Comparison of ENCODE assay signal across 8 cellular contexts in genomic region chr10:119205926-119206602, GRCh38. TPM values are rescaled to one million over a fixed set of nuclear protein-coding genes. Genes with fewer than 3 reads are reported as not detected.
DNase-seq lines count a peak whose midpoint lies in the region; ATAC-seq and TF ChIP-seq lines count a peak whose summit lies in the region.

No MANE protein-coding gene starts in this region.

- no peaks in the 10 kb centered on the region for H3K9me2 ChIP-seq in PC-3 (replicated peaks; ENCODE audit: low read length)

- no peak overlapping the region for H3K18ac ChIP-seq in H9 (ENCODE audit: insufficient read length, low read depth, low read length)

- H4K20me1 ChIP-seq in H9 (ENCODE audit: control insufficient read depth, insufficient read depth, insufficient read length) (no peaks in the 10 kb centered on the region), PC-3 (ENCODE audit: low read length) (no peaks in the 10 kb centered on the region)

- POLR2A ChIA-PET in PC-3 (lab: Charles Lee; ENCODE audit: unreplicated experiment) = no interaction called here

- no peak overlapping the region for H3K9ac ChIP-seq in H9 (ENCODE audit: extremely low read depth, insufficient read length, low read length)
- peak overlapping the region; percentile 86 for H3K9ac ChIP-seq in PC-3 (ENCODE audit: low read length)
- H3K9ac ChIP-seq in parathyroid adenoma = peak overlapping the region; percentile 24

- no peak overlapping the region for H2BK15ac ChIP-seq in H9 (ENCODE audit: low read depth, low read length)

- H3K4me3 ChIP-seq in PC-3 (ENCODE audit: low read length) (peak overlapping the region; percentile 66), cardiac muscle cell (peak overlapping the region; percentile 76), parathyroid adenoma (ENCODE audit: low read depth, low read length) (no peak overlapping the region)

- TF ChIP-seq CTCF in H9 (conservative IDR thresholded peaks at IDR 0.05) = no peak
- TF ChIP-seq CTCF in PC-3 (conservative IDR thresholded peaks at IDR 0.05; ENCODE audit: low read depth, low read length) = no peak
- TF ChIP-seq CTCF in cardiac muscle cell (IDR thresholded peaks at IDR 0.05; ENCODE audit: low read depth, low read length) = no peak
- no peak for TF ChIP-seq CTCF in parathyroid adenoma (IDR thresholded peaks at IDR 0.05)

- no peak overlapping the region for H4K91ac ChIP-seq in H9 (ENCODE audit: insufficient read length, low read depth, low read length)

- H3K27me3 ChIP-seq in H9 (ENCODE audit: insufficient read depth, low read length) = peaks cover 12% of the 10 kb centered on the region; the same call in 1 of the 2 replicates
- no peaks in the 10 kb centered on the region for H3K27me3 ChIP-seq in PC-3 (ENCODE audit: low read length)
- H3K27me3 ChIP-seq in cardiac muscle cell = no peaks in the 10 kb centered on the region
- H3K27me3 ChIP-seq in parathyroid adenoma (ENCODE audit: control insufficient read depth, insufficient read depth, low read length) = no peaks in the 10 kb centered on the region

- DNase-seq in EL (peak; percentile 50), H9 (peak; percentile 49), PC-3 (peak; percentile 37), cardiac muscle cell (ENCODE audit: low read depth in 1 of 2, low spot score in 1 of 2) (peak in 1 of 2 donors; percentile 63), NCI-H1105 (lab: John Stamatoyannopoulos, UW) (no peak)
- peak; percentile 76 for DNase-seq in activated naive CD4-positive, alpha-beta T cell treated with anti-CD3 and anti-CD28 coated beads, Interleukin-2, amount 10 ng/mL, durations not matched to agents 7 days and 5 days

- H3K4me1 ChIP-seq in H9 (ENCODE audit: insufficient read depth, low read length) (no peaks in the 10 kb centered on the region), PC-3 (ENCODE audit: insufficient read depth, low read length) (peaks cover 42% of the 10 kb centered on the region), cardiac muscle cell (ENCODE audit: low read depth) (peaks cover 11% of the 10 kb centered on the region), parathyroid adenoma (no peaks in the 10 kb centered on the region)

- H3K9me3 Mint-ChIP-seq in H9 = no peaks in the 10 kb centered on the region; a peak in 2 of 5 replicates
- H3K9me3 Mint-ChIP-seq in activated naive CD4-positive, alpha-beta T cell treated with anti-CD3 and anti-CD28 coated beads, Interleukin-2, amount 10 ng/mL, durations not matched to agents 7 days and 5 days = no peaks in the 10 kb centered on the region

- peaks cover 24% of the 10 kb centered on the region for H3K27me3 Mint-ChIP-seq in H9 (ENCODE audit: low read depth)
- peaks cover 4% of the 10 kb centered on the region for H3K27me3 Mint-ChIP-seq in activated naive CD4-positive, alpha-beta T cell treated with anti-CD3 and anti-CD28 coated beads, Interleukin-2, amount 10 ng/mL, durations not matched to agents 7 days and 5 days

- H3K23me2 ChIP-seq in H9 (ENCODE audit: insufficient read length, low read depth, low read length, poor library complexity, severe bottlenecking) = peaks cover 6% of the 10 kb centered on the region

- peak overlapping the region; percentile 77 to 92 for H3K4me3 Mint-ChIP-seq in H9
- H3K4me3 Mint-ChIP-seq in activated naive CD4-positive, alpha-beta T cell treated with anti-CD3 and anti-CD28 coated beads, Interleukin-2, amount 10 ng/mL, durations not matched to agents 7 days and 5 days = peak overlapping the region; percentile 93

- H3K27ac Mint-ChIP-seq in H9 = peak overlapping the region; percentile 78 to 97 (median 95); a peak in 3 of 7 replicates
- H3K27ac Mint-ChIP-seq in activated naive CD4-positive, alpha-beta T cell treated with anti-CD3 and anti-CD28 coated beads, Interleukin-2, amount 10 ng/mL, durations not matched to agents 7 days and 5 days = peak overlapping the region; percentile 99

- no peaks in the 10 kb centered on the region; a peak in 1 of 7 replicates for H3K36me3 Mint-ChIP-seq in H9 (ENCODE audit: insufficient read depth in 1 of 3, low read depth in 3 of 3)
- peaks cover 3% of the 10 kb centered on the region for H3K36me3 Mint-ChIP-seq in activated naive CD4-positive, alpha-beta T cell treated with anti-CD3 and anti-CD28 coated beads, Interleukin-2, amount 10 ng/mL, durations not matched to agents 7 days and 5 days

- H3K79me2 ChIP-seq in H9 (ENCODE audit: insufficient read depth, low read length) = no peaks in the 10 kb centered on the region
- H3K79me2 ChIP-seq in PC-3 (ENCODE audit: low read length) = peaks cover 23% of the 10 kb centered on the region
- H3K79me2 ChIP-seq in parathyroid adenoma = peaks cover 17% of the 10 kb centered on the region

- no peak overlapping the region for H4K8ac ChIP-seq in H9 (replicated peaks; ENCODE audit: insufficient read length, low read depth, low read length)

- no CpG with 5 or more reads among the region's 16 CpGs for WGBS in H9 (ENCODE audit: extremely low coverage, insufficient read length, low lambda C conversion rate)

- H3K36me3 ChIP-seq in PC-3 (ENCODE audit: low read depth, low read length) (no peaks in the 10 kb centered on the region), cardiac muscle cell (no peaks in the 10 kb centered on the region), parathyroid adenoma (ENCODE audit: control insufficient read depth, insufficient read depth, low read length) (no peaks in the 10 kb centered on the region)

- H3T11ph ChIP-seq in H9 (ENCODE audit: low read length) = no peak overlapping the region

- H2BK5ac ChIP-seq in H9 (ENCODE audit: insufficient read length, low read length) = no peak overlapping the region

- TSS peak; percentile 77 for BruUV-seq in PC-3 (replicated peaks; lab: Mats Ljungman, UMichigan)

- H3K4me2 ChIP-seq in H9 (ENCODE audit: insufficient read depth, insufficient read length, low read length) (peak overlapping the region; percentile 16), PC-3 (ENCODE audit: low read length) (peak overlapping the region; percentile 83), parathyroid adenoma (ENCODE audit: low read length) (peak overlapping the region; percentile 66)

- intact Hi-C loops in PC-3 (cut with micrococcal nuclease) = loop anchor here (1.0 to 5.0 kb wide), 4 partner anchors 101 to 286 kb away; no protein-coding TSS in a partner anchor

- no peak overlapping the region for H4K5ac ChIP-seq in H9 (ENCODE audit: insufficient read length, low read depth, low read length)

- no peak overlapping the region for H2AK5ac ChIP-seq in H9 (ENCODE audit: insufficient read length, low read length)

- H3K14ac ChIP-seq in H9 (ENCODE audit: insufficient read depth, low read length) = no peak overlapping the region

- no peaks in the 10 kb centered on the region for H3K79me1 ChIP-seq in H9 (ENCODE audit: insufficient read depth, low read depth, low read length, poor library complexity, severe bottlenecking)

- H2BK12ac ChIP-seq in H9 (ENCODE audit: insufficient read length, low read depth, low read length) = no peak overlapping the region

- no peak overlapping the region for H2BK120ac ChIP-seq in H9 (ENCODE audit: low read depth, low read length, poor library complexity, severe bottlenecking)

- peaks cover 32 to 34% of the 10 kb centered on the region in 2 experiments for H3K4me1 Mint-ChIP-seq in H9
- peaks cover 37% of the 10 kb centered on the region for H3K4me1 Mint-ChIP-seq in activated naive CD4-positive, alpha-beta T cell treated with anti-CD3 and anti-CD28 coated beads, Interleukin-2, amount 10 ng/mL, durations not matched to agents 7 days and 5 days

- H3F3A ChIP-seq in PC-3 (ENCODE audit: low read length, unreplicated experiment) = no peaks in the 10 kb centered on the region

- CTCF ChIA-PET in PC-3 (lab: Charles Lee) = interaction anchor here (0.6 to 1.4 kb wide), 3 partner anchors 65 to 146 kb away, joined by 3 to 8 read pairs (median 5); no protein-coding TSS in a partner anchor
- CTCF ChIA-PET in activated naive CD4-positive, alpha-beta T cell treated with anti-CD3 and anti-CD28 coated beads, Interleukin-2, amount 10 ng/mL, durations not matched to agents 7 days and 5 days (lab: Charles Lee) = interaction anchor here (0.6 to 8.3 kb wide), 30 partner anchors 8 to 337 kb away, joined by 3 to 96 read pairs (median 4); no protein-coding TSS in a partner anchor

- H3K27ac ChIP-seq in H9 (ENCODE audit: insufficient read length, low read depth, low read length) (no peak overlapping the region), PC-3 (ENCODE audit: low read length) (peak overlapping the region; percentile 56), cardiac muscle cell (no peak overlapping the region), parathyroid adenoma (peak overlapping the region; percentile 34)

- no peak overlapping the region for H3K56ac ChIP-seq in H9 (ENCODE audit: insufficient read length, low read depth, low read length)

- H3K9me3 ChIP-seq in H9 (ENCODE audit: control insufficient read depth, low read depth, low read length) (no peaks in the 10 kb centered on the region), PC-3 (ENCODE audit: low read length) (no peaks in the 10 kb centered on the region), cardiac muscle cell (ENCODE audit: low read depth) (no peaks in the 10 kb centered on the region), parathyroid adenoma (ENCODE audit: control insufficient read depth, low read length) (no peaks in the 10 kb centered on the region)

- H3K4ac ChIP-seq in H9 (ENCODE audit: low read depth, low read length) = no peak overlapping the region

- no peak overlapping the region for H2BK20ac ChIP-seq in H9 (ENCODE audit: low read depth, low read length, poor library complexity, severe bottlenecking)

- H2AFZ ChIP-seq in H9 (ENCODE audit: low read length) (no peak overlapping the region), PC-3 (ENCODE audit: low read length) (peak overlapping the region; percentile 75), parathyroid adenoma (peak overlapping the region; percentile 72)

- ATAC-seq in PC-3 (peak; percentile 10), HG03108 (IDR thresholded peaks at IDR 0.05; ENCODE audit: unreplicated experiment) (no peak)

- H3K23ac ChIP-seq in H9 (ENCODE audit: insufficient read length, low read depth, low read length) = no peak overlapping the region

RNA-seq across cellular contexts. Expression of gene GRK5, which starts 1.3 kb away (rescaled TPM):
- total RNA-seq in H9 (2021) (1.1 and 1.2 TPM in 2 replicates), PC-3 (2014; rRNA removed) (4.5 and 5.0 TPM in 2 replicates), cardiac muscle cell (9.2 and 18.3 TPM in 2 replicates)
- polyA plus RNA-seq in cardiac muscle cell = 3.5 and 10.1 TPM in 2 replicates

RNA-seq across cellular contexts. Expression of gene PRDX3, which starts 27.5 kb away (rescaled TPM):
- total RNA-seq in H9 (2021) = 181 TPM in 2 replicates
- 125 and 153 TPM in 2 replicates for total RNA-seq in PC-3 (2014; rRNA removed)
- 116 and 204 TPM in 2 replicates for total RNA-seq in cardiac muscle cell
- 360 and 413 TPM in 2 replicates for polyA plus RNA-seq in cardiac muscle cell

RNA-seq across cellular contexts. Expression of gene SFXN4, which starts 40.5 kb away (rescaled TPM):
- total RNA-seq in H9 (2021) (21.9 and 24.9 TPM in 2 replicates), PC-3 (2014; rRNA removed) (23.6 and 32.8 TPM in 2 replicates), cardiac muscle cell (21.4 and 25.9 TPM in 2 replicates)
- polyA plus RNA-seq in cardiac muscle cell = 51.5 and 53.2 TPM in 2 replicates

Comparison
In these comparisons a context has a peak if more than half of its experiments do, and no peak if none do; other contexts are left out.
1. H3K27ac ChIP-seq: peak in PC-3 (single experiment) and parathyroid adenoma (single experiment); none in H9 (single experiment) and cardiac muscle cell (single experiment).
2. H3K4me2 ChIP-seq: peak in every context shown above with its lines; median percentile 83 in PC-3; 66 in parathyroid adenoma; 16 in H9.